In genomic region chrX:148592595-148592994, GRCh38 we compare ENCODE assay signal across 16 cellular contexts.
DNase-seq lines count a peak whose midpoint lies in the region; ATAC-seq, FAIRE-seq and TF ChIP-seq lines count a peak whose summit lies in the region.
"Had no signal": no experiment of that assay in that cellular context is flagged by ENCODE, and none has a peak within 500 bp of the region (broad histone marks: within the 10 kb centered on the region; RNA-seq: fewer than 3 reads in every experiment).

No MANE protein-coding gene starts in this region.

- peaks cover 47% of the 10 kb centered on the region for H3K4me1 ChIP-seq in BLaER1
- peaks cover 75% of the 10 kb centered on the region for H3K4me1 ChIP-seq in OCI-LY7 (ENCODE audit: insufficient read depth, low read length, poor library complexity, severe bottlenecking)
- no peaks in the 10 kb centered on the region; a peak in 1 of 5 replicates for H3K4me1 ChIP-seq in K562 (replicated peaks in 1 of 2; ENCODE audit: control insufficient read depth in 2 of 2, insufficient read depth in 2 of 2, low read length in 2 of 2)
- H3K4me1 ChIP-seq in smooth muscle cell (ENCODE audit: low read depth): no peaks in the 10 kb centered on the region

- H3K79me2 ChIP-seq in OCI-LY7 (ENCODE audit: insufficient read depth, low read depth, low read length): peaks cover 96% of the 10 kb centered on the region
- H3K79me2 ChIP-seq in K562 (ENCODE audit: control insufficient read depth, insufficient read depth, low read length): no peaks in the 10 kb centered on the region
- H3K79me2 ChIP-seq in smooth muscle cell (ENCODE audit: low read depth): no peaks in the 10 kb centered on the region

- in situ Hi-C loops in K562 (cut with MboI): no loop called here

- TF ChIP-seq CTCF in HL-60 (IDR thresholded peaks at IDR 0.05; ENCODE audit: insufficient read depth, low read length) (no peak), OCI-LY7 (conservative IDR thresholded peaks at IDR 0.05; ENCODE audit: low read length) (no peak), K562 (IDR thresholded peaks at IDR 0.05 in 2 of 3, conservative IDR thresholded peaks at IDR 0.05 in 1 of 3; ENCODE audit: insufficient read depth in 2 of 3, low read depth in 1 of 3, low read length in 3 of 3) (no peak), smooth muscle cell (IDR thresholded peaks at IDR 0.05; ENCODE audit: borderline replicate concordance, insufficient read depth, poor library complexity, severe bottlenecking) (no peak)

- intact Hi-C loops in OCI-LY7 (cut with micrococcal nuclease; ENCODE audit: unreplicated experiment) (no loop called here), K562 (cut with micrococcal nuclease) (no loop called here)

- CTCF ChIA-PET in OCI-LY7 (lab: Charles Lee; ENCODE audit: unreplicated experiment): interaction anchor here (0.6 kb wide), 1 partner anchor 72 kb away, joined by 4 read pairs; no protein-coding TSS in a partner anchor
- CTCF ChIA-PET in K562 (lab: Yijun Ruan, JAX; ENCODE audit: low intra/inter-chr PET ratio): no interaction called here

- no peak overlapping the region for H3K27ac ChIP-seq in BLaER1
- H3K27ac ChIP-seq in HL-60 (replicated peaks): peak overlapping the region; percentile 53
- peak overlapping the region; percentile 47 for H3K27ac ChIP-seq in OCI-LY7 (ENCODE audit: low read depth, low read length, poor library complexity, severe bottlenecking)
- H3K27ac ChIP-seq in K562 (ENCODE audit: extremely low read depth, low read depth, low read length): no peak overlapping the region
- no peak overlapping the region for H3K27ac ChIP-seq in smooth muscle cell (ENCODE audit: low read depth)
- H3K27ac ChIP-seq: 22Rv1 had no signal

- no peaks in the 10 kb centered on the region for H3K9me1 ChIP-seq in K562 (ENCODE audit: control insufficient read depth, insufficient read depth, low read length)

- no peak for TF ChIP-seq RAD21 in K562 (CRISPR knock-in tag; conservative IDR thresholded peaks at IDR 0.05 in 1 of 2, IDR thresholded peaks at IDR 0.05 in 1 of 2)

- no peak overlapping the region for H3K4me3 ChIP-seq in BLaER1
- no peak overlapping the region for H3K4me3 ChIP-seq in HL-60 (replicated peaks; ENCODE audit: insufficient read depth, low read length)
- peak overlapping the region; percentile 8 for H3K4me3 ChIP-seq in OCI-LY7 (ENCODE audit: low read depth, low read length, poor library complexity, severe bottlenecking)
- H3K4me3 ChIP-seq in K562: no peak overlapping the region
- no peak overlapping the region for H3K4me3 ChIP-seq in smooth muscle cell

- POLR2A ChIA-PET in OCI-LY7 (lab: Charles Lee): interaction anchor here (0.8 to 4.7 kb wide), 7 partner anchors 10 to 89 kb away, joined by 3 to 24 read pairs (median 5); no protein-coding TSS in a partner anchor
- POLR2A ChIA-PET in K562 (lab: Yijun Ruan, JAX): interaction anchor here (1.2 kb wide), 1 partner anchor 19 kb away, joined by 3 read pairs; no protein-coding TSS in a partner anchor

- peaks cover 38% of the 10 kb centered on the region for H3K9me3 ChIP-seq in BLaER1
- no peaks in the 10 kb centered on the region for H3K9me3 ChIP-seq in OCI-LY7 (ENCODE audit: low read length)
- no peaks in the 10 kb centered on the region for H3K9me3 ChIP-seq in K562 (replicated peaks; ENCODE audit: control insufficient read depth, insufficient read depth, low read depth, low read length)
- H3K9me3 ChIP-seq in smooth muscle cell (replicated peaks; ENCODE audit: low read depth): peaks cover 7% of the 10 kb centered on the region

- H4K20me1 ChIP-seq in BLaER1: peaks cover 100% of the 10 kb centered on the region
- H4K20me1 ChIP-seq in OCI-LY7 (ENCODE audit: insufficient read depth, low read length): 0 out of 2 replicates have a peak, but pooled peaks cover 5% of the 10 kb centered on the region
- H4K20me1 ChIP-seq in K562 (replicated peaks; ENCODE audit: control insufficient read depth, insufficient read depth, low read length): no peaks in the 10 kb centered on the region
- no peaks in the 10 kb centered on the region for H4K20me1 ChIP-seq in smooth muscle cell (ENCODE audit: low read depth)

- no peaks in the 10 kb centered on the region for H3F3A ChIP-seq in smooth muscle cell (ENCODE audit: low read depth)

- no peak overlapping the region for H2AFZ ChIP-seq in OCI-LY7 (ENCODE audit: low read length)
- no peak overlapping the region for H2AFZ ChIP-seq in K562 (ENCODE audit: low read depth, low read length)
- no peak overlapping the region for H2AFZ ChIP-seq in smooth muscle cell (ENCODE audit: low read depth)

- H3K9me2 ChIP-seq in OCI-LY7 (ENCODE audit: insufficient read depth, low read length): no peaks in the 10 kb centered on the region

- ATAC-seq in K562: peak; percentile 39; the same call in 2 of the 3 replicates
- ATAC-seq in GM19023 (IDR thresholded peaks at IDR 0.05; ENCODE audit: unreplicated experiment): no peak

- peak overlapping the region; percentile 16 for H3K4me2 ChIP-seq in BLaER1
- H3K4me2 ChIP-seq in OCI-LY7 (ENCODE audit: low read length): peak overlapping the region; percentile 57
- no peak overlapping the region for H3K4me2 ChIP-seq in K562 (ENCODE audit: insufficient read depth, low read length)
- H3K4me2 ChIP-seq in smooth muscle cell: no peak overlapping the region

- FAIRE-seq in K562 (lab: Jason Lieb, UNC): no peak
- FAIRE-seq: G401.6, GM12891 had no signal

- H3K27me3 ChIP-seq in BLaER1 (no peaks in the 10 kb centered on the region), HL-60 (ENCODE audit: insufficient read depth, poor library complexity, severe bottlenecking) (no peaks in the 10 kb centered on the region), K562 (ENCODE audit: control insufficient read depth in 2 of 2, insufficient read depth in 2 of 2, low read length in 2 of 2) (no peaks in the 10 kb centered on the region), smooth muscle cell (ENCODE audit: low read depth) (no peaks in the 10 kb centered on the region)

- H3K36me3 ChIP-seq in BLaER1 (peaks cover 51% of the 10 kb centered on the region), OCI-LY7 (ENCODE audit: insufficient read depth, low read length) (peaks cover 9% of the 10 kb centered on the region), K562 (ENCODE audit: control insufficient read depth, insufficient read depth, low read length) (no peaks in the 10 kb centered on the region), smooth muscle cell (ENCODE audit: low read depth) (no peaks in the 10 kb centered on the region)

- no peak for DNase-seq in HL-60 (ENCODE audit: low read depth in 1 of 2, low spot score in 1 of 2)
- no peak for DNase-seq in OCI-LY7 (ENCODE audit: low spot score)
- no peak for DNase-seq in K562 (ENCODE audit: extremely low read depth in 1 of 4, low spot score in 3 of 4)
- DNase-seq in stimulated activated CD8-positive, alpha-beta memory T cell treated with anti-CD3 and anti-CD28 coated beads, Interleukin-4, amount 100 ng/mL, for 48 hours: no peak
- no peak for DNase-seq in smooth muscle cell (lab: John Stamatoyannopoulos, UW; ENCODE audit: unreplicated experiment)
- no peak for DNase-seq in LoVo (ENCODE audit: low spot score)
- DNase-seq: Calu3; CD4-positive, alpha-beta T cell; DMS 273 treated with DMSO at 0.1 percent for 48 hours; H7; IMR-90 had no signal

- BruUV-seq in OCI-LY7 (replicated peaks; lab: Mats Ljungman, UMichigan): no TSS peak
- BruUV-seq in K562 (replicated peaks; lab: Mats Ljungman, UMichigan): no TSS peak

- no peak for TF ChIP-seq POLR2A in K562 (conservative IDR thresholded peaks at IDR 0.05)

- no peak for TF ChIP-seq EP300 in K562 (IDR thresholded peaks at IDR 0.05; ENCODE audit: low read length)

- WGBS in K562 (ENCODE audit: insufficient coverage, low coverage, missing lambda C conversion rate): 0% methylated on average over 1 of the region's 1 CpG
- WGBS in smooth muscle cell (ENCODE audit: low lambda C conversion rate): 48% methylated on average over 1 of the region's 1 CpG

- H3K9ac ChIP-seq in BLaER1 (no peak overlapping the region), K562 (ENCODE audit: insufficient read depth in 1 of 2, low read depth in 2 of 2, low read length in 2 of 2) (no peak overlapping the region), smooth muscle cell (ENCODE audit: low read depth) (no peak overlapping the region)

TF ChIP-seq in K562, 482 proteins besides CTCF, POLR2A, EP300 and RAD21:
- no peak for TF ChIP-seq ZNF175 (CRISPR knock-in tag; IDR thresholded peaks at IDR 0.05; ENCODE audit: low read depth)
- TF ChIP-seq ZNF253 (CRISPR knock-in tag; conservative IDR thresholded peaks at IDR 0.05): no peak

Comparison
In these comparisons a context has a peak if more than half of its experiments do, and no peak if none do; other contexts are left out.
1. H3K27ac ChIP-seq: peak in HL-60 (single experiment) and OCI-LY7 (single experiment); none in BLaER1 (single experiment), K562 (single experiment) and smooth muscle cell (single experiment).
2. H3K4me2 ChIP-seq: peak in BLaER1 (single experiment) and OCI-LY7 (single experiment); none in K562 (single experiment) and smooth muscle cell (single experiment).